ENCODE assay signal across 10 cellular contexts in the genomic region with DNA sequence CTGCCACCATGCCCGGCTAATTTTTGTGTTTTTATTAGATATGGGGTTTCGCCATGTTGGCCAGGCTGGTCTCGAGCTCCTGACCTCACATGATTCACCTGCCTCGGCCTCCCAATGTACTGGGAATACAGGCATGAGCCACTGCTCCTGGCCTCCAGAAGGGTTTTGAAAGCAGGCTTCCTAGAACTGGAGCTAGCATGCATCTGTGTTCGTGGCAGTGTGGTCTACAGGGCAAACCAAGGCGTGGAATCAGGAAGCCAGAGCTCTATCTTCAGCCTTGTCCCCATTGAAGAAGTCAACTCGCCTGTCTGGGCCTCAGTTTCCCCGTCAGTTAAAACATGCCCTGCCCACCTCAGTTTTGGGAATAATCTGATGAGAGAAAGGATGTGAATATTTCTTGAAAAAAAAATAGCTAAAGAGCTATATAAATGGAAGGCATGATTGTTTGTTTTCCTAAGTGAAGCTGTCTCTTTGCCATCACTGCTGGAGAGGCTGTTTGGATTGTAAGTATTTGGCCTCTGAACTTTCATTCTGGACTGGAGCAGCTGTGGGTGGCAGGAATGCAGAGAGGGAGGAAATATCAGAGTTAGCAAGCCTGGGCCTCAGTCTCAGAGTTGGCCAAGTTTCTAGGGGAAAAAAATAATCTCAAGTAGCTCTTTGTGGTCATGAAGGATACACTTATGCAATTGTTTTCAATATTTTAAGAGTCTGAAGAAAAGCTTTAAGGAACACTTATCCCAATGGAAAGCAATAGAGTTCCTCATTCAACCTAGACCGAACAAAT. TPM values are rescaled to one million over a fixed set of nuclear protein-coding genes. Genes with fewer than 3 reads are reported as not detected.
DNase-seq lines count a peak whose midpoint lies in the region; ATAC-seq and TF ChIP-seq lines count a peak whose summit lies in the region.
"Had no signal": no experiment of that assay in that cellular context is flagged by ENCODE, and none has a peak within 500 bp of the region (broad histone marks: within the 10 kb centered on the region; RNA-seq: fewer than 3 reads in every experiment).

No MANE protein-coding gene starts in this region.

- peaks cover 5% of the 10 kb centered on the region for H3F3A ChIP-seq in PC-3 (ENCODE audit: low read length, unreplicated experiment)

- CTCF ChIA-PET in AG04449 (lab: Yijun Ruan, JAX) (interaction anchor here (0.8 to 3.7 kb wide), 11 partner anchors 12 to 1325 kb away, joined by 3 to 36 read pairs (median 3); no protein-coding TSS in a partner anchor), PC-3 (lab: Charles Lee) (interaction anchor here (0.8 to 1.1 kb wide), 2 partner anchors 12 to 77 kb away, joined by 3 to 5 read pairs; no protein-coding TSS in a partner anchor)
- CTCF ChIA-PET in activated CD4-positive, alpha-beta memory T cell treated with anti-CD3 and anti-CD28 coated beads, Interleukin-2, amount 10 ng/mL, durations not matched to agents 7 days and 5 days (lab: Charles Lee) = interaction anchor here (0.5 to 1.4 kb wide), 3 partner anchors 11 to 192 kb away, joined by 3 read pairs; no protein-coding TSS in a partner anchor

- H3K27ac Mint-ChIP-seq in activated CD4-positive, alpha-beta memory T cell treated with anti-CD3 and anti-CD28 coated beads, Interleukin-2, amount 10 ng/mL, durations not matched to agents 7 days and 5 days = no peak overlapping the region

- H3K9me3 Mint-ChIP-seq in activated CD4-positive, alpha-beta memory T cell treated with anti-CD3 and anti-CD28 coated beads, Interleukin-2, amount 10 ng/mL, durations not matched to agents 7 days and 5 days = no peaks in the 10 kb centered on the region

- POLR2A ChIA-PET in AG04449 (lab: Yijun Ruan, JAX) = interaction anchor here (0.7 to 1.3 kb wide), 6 partner anchors 12 to 77 kb away, joined by 3 to 8 read pairs (median 4); partner anchors contain the start of gene LARP6
- POLR2A ChIA-PET in PC-3 (lab: Charles Lee; ENCODE audit: unreplicated experiment) = no interaction called here
- POLR2A ChIA-PET in activated CD4-positive, alpha-beta memory T cell treated with anti-CD3 and anti-CD28 coated beads, Interleukin-2, amount 10 ng/mL, durations not matched to agents 7 days and 5 days (lab: Charles Lee) = interaction anchor here (1.7 kb wide), 1 partner anchor 8 kb away, joined by 4 read pairs; no protein-coding TSS in a partner anchor

- H3K27ac ChIP-seq in PC-3 (ENCODE audit: low read length) (0 out of 2 replicates have a peak overlapping the region, but pooled peaks have one; percentile 1), esophagus squamous epithelium (peak overlapping the region in 3 of 4 donors; percentile 43 to 81 (median 73))
- H3K27ac ChIP-seq: C4-2B had no signal

- H3K9me3 ChIP-seq in PC-3 (ENCODE audit: low read length) = no peaks in the 10 kb centered on the region
- no peaks in the 10 kb centered on the region for H3K9me3 ChIP-seq in esophagus squamous epithelium

- 74 to 76% methylated on average over 5 to 6 of the region's 9 CpGs for WGBS in esophagus squamous epithelium, 2 donors

- H3K4me1 ChIP-seq in PC-3 (ENCODE audit: insufficient read depth, low read length) (peaks cover 58% of the 10 kb centered on the region), esophagus squamous epithelium (peaks cover 0 to 20% (median 15%) of the 10 kb centered on the region in 3 donors)

- no peaks in the 10 kb centered on the region; the same call in 1 of the 2 replicates for H3K79me2 ChIP-seq in PC-3 (ENCODE audit: low read length)

- no peak overlapping the region for H3K4me3 ChIP-seq in AG04449 (ENCODE audit: low read depth, low read length)
- H3K4me3 ChIP-seq in PC-3 (ENCODE audit: low read length) = no peak overlapping the region
- no peak overlapping the region for H3K4me3 ChIP-seq in esophagus squamous epithelium

- H3K36me3 ChIP-seq in PC-3 (ENCODE audit: low read depth, low read length) = no peaks in the 10 kb centered on the region
- no peaks in the 10 kb centered on the region for H3K36me3 ChIP-seq in esophagus squamous epithelium

- peak; percentile 37 for ATAC-seq in PC-3
- no peak for ATAC-seq in GM18505 (IDR thresholded peaks at IDR 0.05; ENCODE audit: unreplicated experiment)

- peak overlapping the region; percentile 13; the same call in 1 of the 2 replicates for H3K4me2 ChIP-seq in PC-3 (ENCODE audit: low read length)

- H3K4me1 Mint-ChIP-seq in activated CD4-positive, alpha-beta memory T cell treated with anti-CD3 and anti-CD28 coated beads, Interleukin-2, amount 10 ng/mL, durations not matched to agents 7 days and 5 days = no peaks in the 10 kb centered on the region

- BruUV-seq in PC-3 (replicated peaks; lab: Mats Ljungman, UMichigan) = no TSS peak

- DNase-seq in AG04449 (ENCODE audit: low read depth, low spot score) = peak; percentile 93
- peak; percentile 68 for DNase-seq in PC-3
- DNase-seq in esophagus squamous epithelium (lab: John Stamatoyannopoulos, UW) = no peak
- DNase-seq in myocyte (ENCODE audit: low read depth) = peak; percentile 93
- no peak for DNase-seq in activated CD4-positive, alpha-beta memory T cell treated with anti-CD3 and anti-CD28 coated beads, Interleukin-2, amount 10 ng/mL, durations not matched to agents 7 days and 5 days
- DNase-seq in activated CD4-positive, CD25-positive, alpha-beta regulatory T cell treated with anti-CD3 and anti-CD28 coated beads, Interleukin-2, amount 50 U/mL, for 72 hours = no peak
- no peak for DNase-seq in COLO668 (lab: John Stamatoyannopoulos, UW; ENCODE audit: unreplicated experiment)
- DNase-seq: activated CD8-positive, alpha-beta memory T cell treated with anti-CD3 and anti-CD28 coated beads, Interleukin-2, amount 50 U/mL, for 48 hours had no signal

- H3K27me3 ChIP-seq in PC-3 (ENCODE audit: low read length) = no peaks in the 10 kb centered on the region
- H3K27me3 ChIP-seq in esophagus squamous epithelium = no peaks in the 10 kb centered on the region

- no peak overlapping the region for H2AFZ ChIP-seq in PC-3 (ENCODE audit: low read length)

- TF ChIP-seq CTCF in AG04449 (IDR thresholded peaks at IDR 0.05; ENCODE audit: insufficient read depth, low read length, missing control alignments) (no peak), PC-3 (conservative IDR thresholded peaks at IDR 0.05; ENCODE audit: low read depth, low read length) (no peak), esophagus squamous epithelium (IDR thresholded peaks at IDR 0.05) (no peak)

- H3K4me3 Mint-ChIP-seq in activated CD4-positive, alpha-beta memory T cell treated with anti-CD3 and anti-CD28 coated beads, Interleukin-2, amount 10 ng/mL, durations not matched to agents 7 days and 5 days = no peak overlapping the region

- H4K20me1 ChIP-seq in PC-3 (ENCODE audit: low read length) = no peaks in the 10 kb centered on the region

- H3K27me3 Mint-ChIP-seq in activated CD4-positive, alpha-beta memory T cell treated with anti-CD3 and anti-CD28 coated beads, Interleukin-2, amount 10 ng/mL, durations not matched to agents 7 days and 5 days = no peaks in the 10 kb centered on the region

- TF ChIP-seq POLR2A in esophagus squamous epithelium (IDR thresholded peaks at IDR 0.05) = no peak
- TF ChIP-seq POLR2A in GM18505 (IDR thresholded peaks at IDR 0.05; ENCODE audit: borderline replicate concordance, extremely low read depth, insufficient read depth, insufficient read length) = no peak

- H3K9ac ChIP-seq in PC-3 (ENCODE audit: low read length) = no peak overlapping the region

- no peaks in the 10 kb centered on the region for H3K9me2 ChIP-seq in PC-3 (replicated peaks; ENCODE audit: low read length)

- no peaks in the 10 kb centered on the region for H3K36me3 Mint-ChIP-seq in activated CD4-positive, alpha-beta memory T cell treated with anti-CD3 and anti-CD28 coated beads, Interleukin-2, amount 10 ng/mL, durations not matched to agents 7 days and 5 days (ENCODE audit: low read depth)

- intact Hi-C loops in PC-3 (cut with micrococcal nuclease) (loop anchor here (5.0 kb wide), 1 partner anchor 38 kb away; the partner anchor contains the start of gene UACA), esophagus squamous epithelium (cut with DNase I) (no loop called here)

RNA-seq across cellular contexts. Expression of gene UACA, which starts 36.5 kb away (rescaled TPM):
- total RNA-seq in PC-3 (2014; rRNA removed) = 21.7 and 26.7 TPM in 2 replicates
- total RNA-seq in esophagus squamous epithelium = 10 to 100 TPM; 18.3 to 55.3 (median 29.8) TPM
- total RNA-seq in myocyte = 31.5 and 45.4 TPM in 2 replicates
- 61.8 TPM for polyA plus RNA-seq in myocyte (2012)
- total RNA-seq in activated CD4-positive, alpha-beta memory T cell treated with anti-CD3 and anti-CD28 coated beads, Interleukin-2, amount 10 ng/mL, durations not matched to agents 7 days and 5 days = 1 to 10 TPM in 1 of 2 experiments, under 1 TPM in 1; 0.58 to 1.3 TPM

RNA-seq across cellular contexts. Expression of gene LARP6, which starts 54.1 kb away (rescaled TPM):
- total RNA-seq in PC-3 (2014; rRNA removed) (133 and 166 TPM in 2 replicates), esophagus squamous epithelium (10 to 100 TPM in 1 of 4 donors, 1 to 10 TPM in 2, under 1 TPM in 1; 0.30 to 18.7 (median 2.8) TPM), myocyte (20.6 and 44.4 TPM in 2 replicates)
- polyA plus RNA-seq in myocyte (2012) = 118 TPM
- not detected for total RNA-seq in activated CD4-positive, alpha-beta memory T cell treated with anti-CD3 and anti-CD28 coated beads, Interleukin-2, amount 10 ng/mL, durations not matched to agents 7 days and 5 days

Comparison
In these comparisons a context has a peak if more than half of its experiments do, and no peak if none do; other contexts are left out.
1. DNase-seq: peak in AG04449 (single experiment), PC-3 (single experiment) and myocyte (single experiment); none in esophagus squamous epithelium (single experiment), activated CD4-positive, alpha-beta memory T cell treated with anti-CD3 and anti-CD28 coated beads, Interleukin-2, amount 10 ng/mL, durations not matched to agents 7 days and 5 days (single experiment), activated CD4-positive, CD25-positive, alpha-beta regulatory T cell treated with anti-CD3 and anti-CD28 coated beads, Interleukin-2, amount 50 U/mL, for 72 hours (single experiment) and COLO668 (single experiment).